Comparison of ENCODE assay signal across 10 cellular contexts in genomic region chr22:24141586-24141985, GRCh38. TPM values are rescaled to one million over a fixed set of nuclear protein-coding genes. Genes with fewer than 3 reads are reported as not detected.
A peak's percentile ranks its signal among the peaks of the same experiment; 100 is the strongest.
DNase-seq lines count a peak whose midpoint lies in the region; ATAC-seq, FAIRE-seq and TF ChIP-seq lines count a peak whose summit lies in the region.
"Had no signal": no experiment of that assay in that cellular context is flagged by ENCODE, and none has a peak within 500 bp of the region (broad histone marks: within the 10 kb centered on the region; RNA-seq: fewer than 3 reads in every experiment).

No MANE protein-coding gene starts in this region.

- POLR2A ChIA-PET in IMR-90 (lab: Charles Lee; ENCODE audit: unreplicated experiment): no interaction called here

- in situ Hi-C loops in IMR-90 (cut with MboI; ENCODE audit: low sequenced_read_pairs): no loop called here

- no peak for TF ChIP-seq POLR2A in IMR-90 (IDR thresholded peaks at IDR 0.05; ENCODE audit: low read depth, low read length)

- ATAC-seq in IMR-90 (ENCODE audit: low read depth) (0 out of 2 replicates have a peak, but pooled peaks have one; percentile 10), lower lobe of right lung (no peak)

- H3K27me3 ChIP-seq in BLaER1 (no peaks in the 10 kb centered on the region), IMR-90 (ENCODE audit: control insufficient read depth, insufficient read depth, low read length) (no peaks in the 10 kb centered on the region), lower lobe of right lung (ENCODE audit: low read depth) (no peaks in the 10 kb centered on the region), SJCRH30 (no peaks in the 10 kb centered on the region), H7 (ENCODE audit: control insufficient read depth, insufficient read depth, low read length) (no peaks in the 10 kb centered on the region)

- H3K27ac ChIP-seq in BLaER1: peak overlapping the region; percentile 52
- H3K27ac ChIP-seq in IMR-90 (ENCODE audit: insufficient read depth, low read length): no peak overlapping the region
- H3K27ac ChIP-seq in lower lobe of right lung: peak overlapping the region; percentile 34
- no peak overlapping the region for H3K27ac ChIP-seq in SJCRH30
- H3K27ac ChIP-seq: C4-2B had no signal

- DNase-seq in IMR-90: peak; percentile 63
- DNase-seq in activated naive CD4-positive, alpha-beta T cell treated with Interleukin-2 at 50 U/mL for 16 hours: peak; percentile 28
- DNase-seq in lower lobe of right lung: no peak
- no peak for DNase-seq in HTR-8/SVneo (ENCODE audit: insufficient read length, low spot score)
- DNase-seq in amniotic stem cell (lab: John Stamatoyannopoulos, UW): no peak
- DNase-seq in SJCRH30: no peak
- no peak for DNase-seq in H7

- H2AFZ ChIP-seq in IMR-90 (replicated peaks; ENCODE audit: low read length, poor library complexity): no peak overlapping the region

- H2BK15ac ChIP-seq in IMR-90 (ENCODE audit: low read depth, low read length): peak overlapping the region; percentile 20; the same call in 1 of the 3 replicates

- peak overlapping the region; percentile 86; the same call in 1 of the 2 replicates for H2AK5ac ChIP-seq in IMR-90 (ENCODE audit: low read depth, low read length)

- no peak overlapping the region for H3K23ac ChIP-seq in IMR-90 (ENCODE audit: low read depth, low read length)

- H2BK20ac ChIP-seq in IMR-90 (ENCODE audit: low read depth, low read length): peak overlapping the region; percentile 42; the same call in 1 of the 2 replicates

- peak overlapping the region; percentile 28; the same call in 1 of the 2 replicates for H2BK120ac ChIP-seq in IMR-90 (ENCODE audit: low read depth, low read length)

- BruUV-seq in IMR-90 (replicated peaks; lab: Mats Ljungman, UMichigan): no TSS peak

- H2BK5ac ChIP-seq in IMR-90 (ENCODE audit: low read depth, low read length, poor library complexity, severe bottlenecking): no peak overlapping the region

- peak overlapping the region in 1 of 2 experiments; percentile 39; a peak in 1 of 4 replicates for H4K8ac ChIP-seq in IMR-90 (ENCODE audit: low read depth in 2 of 2, low read length in 2 of 2)

- H3K4me1 ChIP-seq in BLaER1: peaks cover 69% of the 10 kb centered on the region
- H3K4me1 ChIP-seq in IMR-90 (ENCODE audit: control insufficient read depth, insufficient read depth, low read length): peaks cover 42% of the 10 kb centered on the region
- H3K4me1 ChIP-seq in lower lobe of right lung: peaks cover 70% of the 10 kb centered on the region
- peaks cover 13% of the 10 kb centered on the region for H3K4me1 ChIP-seq in SJCRH30

- no peak overlapping the region for H3K56ac ChIP-seq in IMR-90 (ENCODE audit: extremely low read depth, insufficient read depth, low read length)

- CTCF ChIA-PET in IMR-90 (lab: Yijun Ruan, JAX): no interaction called here

- WGBS in IMR-90 (ENCODE audit: extremely low coverage in 2 of 2, insufficient read length in 1 of 2), 2 experiments: no CpG with 5 or more reads among the region's 2 CpGs

- H3K4me3 ChIP-seq in BLaER1 (no peak overlapping the region), IMR-90 (ENCODE audit: insufficient read depth, low read depth, low read length) (no peak overlapping the region), lower lobe of right lung (no peak overlapping the region), SJCRH30 (no peak overlapping the region), H7 (ENCODE audit: insufficient read depth, low read depth, low read length) (no peak overlapping the region)

- peak overlapping the region; percentile 39 for H4K91ac ChIP-seq in IMR-90 (ENCODE audit: insufficient read depth, low read depth, low read length)

- TF ChIP-seq CTCF in IMR-90 (conservative IDR thresholded peaks at IDR 0.05; ENCODE audit: low read depth, low read length) (no peak), lower lobe of right lung (IDR thresholded peaks at IDR 0.05) (no peak)

- H2AK9ac ChIP-seq in IMR-90 (replicated peaks; ENCODE audit: low read depth, low read length, poor library complexity): peak overlapping the region; percentile 7

- dilution Hi-C loops in IMR-90 (cut with HindIII; ENCODE audit: low sequenced_read_pairs, unreplicated experiment): no loop called here

- H3K14ac ChIP-seq in IMR-90 (replicated peaks; ENCODE audit: low read depth, low read length): 0 out of 2 replicates have a peak overlapping the region, but pooled peaks have one; percentile 26

- TF ChIP-seq RAD21 in IMR-90 (IDR thresholded peaks at IDR 0.05; ENCODE audit: low read length): no peak

- H4K20me1 ChIP-seq in BLaER1 (peaks cover 9% of the 10 kb centered on the region; the same call in 1 of the 2 replicates), IMR-90 (ENCODE audit: insufficient read depth, low read length) (peaks cover 24% of the 10 kb centered on the region)

- H3K4ac ChIP-seq in IMR-90 (ENCODE audit: low read depth, low read length): peak overlapping the region; percentile 43; the same call in 1 of the 2 replicates

- H3K9me3 ChIP-seq in BLaER1 (no peaks in the 10 kb centered on the region), IMR-90 (ENCODE audit: control insufficient read depth, insufficient read depth, low read length) (no peaks in the 10 kb centered on the region), lower lobe of right lung (no peaks in the 10 kb centered on the region), SJCRH30 (replicated peaks) (no peaks in the 10 kb centered on the region)

- peak overlapping the region; percentile 19; the same call in 1 of the 2 replicates for H3K18ac ChIP-seq in IMR-90 (ENCODE audit: low read depth, low read length)

- H3K4me2 ChIP-seq in BLaER1 (peak overlapping the region; percentile 71), IMR-90 (ENCODE audit: low read depth, low read length) (peak overlapping the region; percentile 13; the same call in 1 of the 2 replicates)

- peaks cover 64% of the 10 kb centered on the region for H3K9me1 ChIP-seq in IMR-90 (ENCODE audit: insufficient read depth, low read length)

- intact Hi-C loops in IMR-90 (cut with micrococcal nuclease): no loop called here
- intact Hi-C loops in lower lobe of right lung (cut with DNase I): no loop called here

- H4K5ac ChIP-seq in IMR-90 (ENCODE audit: low read depth, low read length): no peak overlapping the region

- peaks cover 74% of the 10 kb centered on the region for H3K36me3 ChIP-seq in BLaER1
- peaks cover 4% of the 10 kb centered on the region for H3K36me3 ChIP-seq in IMR-90 (ENCODE audit: control insufficient read depth, insufficient read depth, low read length)
- H3K36me3 ChIP-seq in lower lobe of right lung: peaks cover 7% of the 10 kb centered on the region
- no peaks in the 10 kb centered on the region for H3K36me3 ChIP-seq in SJCRH30
- peaks cover 2% of the 10 kb centered on the region for H3K36me3 ChIP-seq in H7 (replicated peaks; ENCODE audit: control insufficient read depth, insufficient read depth, low read length)

- H3K9ac ChIP-seq in BLaER1 (no peak overlapping the region), IMR-90 (ENCODE audit: low read depth, low read length) (no peak overlapping the region)

- peaks cover 25 to 64% of the 10 kb centered on the region in 2 experiments for H3K79me1 ChIP-seq in IMR-90 (ENCODE audit: low read depth in 1 of 2, low read length in 2 of 2)

- no peak for FAIRE-seq in HTR-8/SVneo (lab: Jason Lieb, UNC)

TF ChIP-seq in IMR-90, 13 proteins besides CTCF, POLR2A, EP300 and RAD21:
- peak; percentile 65; the same call in 1 of the 2 replicates for TF ChIP-seq CEBPB (IDR thresholded peaks at IDR 0.05; ENCODE audit: low read depth, low read length)
- no peak for TF ChIP-seq BHLHE40 (IDR thresholded peaks at IDR 0.05; ENCODE audit: low read depth, low read length)
- TF ChIP-seq, protein P1, sequence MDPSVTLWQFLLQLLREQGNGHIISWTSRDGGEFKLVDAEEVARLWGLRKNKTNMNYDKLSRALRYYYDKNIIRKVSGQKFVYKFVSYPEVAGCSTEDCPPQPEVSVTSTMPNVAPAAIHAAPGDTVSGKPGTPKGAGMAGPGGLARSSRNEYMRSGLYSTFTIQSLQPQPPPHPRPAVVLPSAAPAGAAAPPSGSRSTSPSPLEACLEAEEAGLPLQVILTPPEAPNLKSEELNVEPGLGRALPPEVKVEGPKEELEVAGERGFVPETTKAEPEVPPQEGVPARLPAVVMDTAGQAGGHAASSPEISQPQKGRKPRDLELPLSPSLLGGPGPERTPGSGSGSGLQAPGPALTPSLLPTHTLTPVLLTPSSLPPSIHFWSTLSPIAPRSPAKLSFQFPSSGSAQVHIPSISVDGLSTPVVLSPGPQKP (IDR thresholded peaks at IDR 0.05; ENCODE audit: borderline replicate concordance, low read depth, low read length): no peak

RNA-seq across cellular contexts. Expression of gene SUSD2, which starts 39.7 kb away (rescaled TPM):
- total RNA-seq in IMR-90 (2012; rRNA removed) (0.18 and 0.28 TPM in 2 replicates), lower lobe of right lung (200 TPM)
- polyA plus RNA-seq in IMR-90 (2012; rRNA removed): 1.6 and 2.4 TPM in 2 replicates
- 1.1 and 1.9 TPM in 2 replicates for polyA plus RNA-seq in IMR-90 (2012; cell fraction: cytosol; rRNA removed)
- polyA plus RNA-seq in IMR-90 (2012; cell fraction: nucleus; rRNA removed; ENCODE audit: low replicate concordance): 1.9 and 4.1 TPM in 2 replicates
- 0.08 TPM in 1 of 2 replicates, not detected in the other for total RNA-seq in SJCRH30 (2014; rRNA removed; shearing (Covaris generic))
- 0.83 and 1.3 TPM in 2 replicates for total RNA-seq in H7 (2014; rRNA removed; shearing (Covaris generic))
- polyA plus RNA-seq: IgD-negative memory B cell had no signal

Comparison
In these comparisons a context has a peak if more than half of its experiments do, and no peak if none do; other contexts are left out.
1. H3K27ac ChIP-seq: peak in BLaER1 (single experiment) and lower lobe of right lung (single experiment); none in IMR-90 (single experiment) and SJCRH30 (single experiment).
2. DNase-seq: peak in IMR-90 (single experiment) and activated naive CD4-positive, alpha-beta T cell treated with Interleukin-2 at 50 U/mL for 16 hours (single experiment); none in lower lobe of right lung (single experiment), HTR-8/SVneo (single experiment), amniotic stem cell (single experiment), SJCRH30 (0 of 2) and H7 (single experiment).
3. RNA of gene SUSD2, which starts 39.7 kb away (total RNA-seq): 200 TPM in lower lobe of right lung (single experiment); 0.83 to 1.3 TPM in H7, 0.18 to 0.28 TPM in IMR-90 and 0.08 TPM in SJCRH30; every median in the first group is over 10 times any median in the second.